32 cellular contexts compared by ENCODE assay signal in the genomic region with DNA sequence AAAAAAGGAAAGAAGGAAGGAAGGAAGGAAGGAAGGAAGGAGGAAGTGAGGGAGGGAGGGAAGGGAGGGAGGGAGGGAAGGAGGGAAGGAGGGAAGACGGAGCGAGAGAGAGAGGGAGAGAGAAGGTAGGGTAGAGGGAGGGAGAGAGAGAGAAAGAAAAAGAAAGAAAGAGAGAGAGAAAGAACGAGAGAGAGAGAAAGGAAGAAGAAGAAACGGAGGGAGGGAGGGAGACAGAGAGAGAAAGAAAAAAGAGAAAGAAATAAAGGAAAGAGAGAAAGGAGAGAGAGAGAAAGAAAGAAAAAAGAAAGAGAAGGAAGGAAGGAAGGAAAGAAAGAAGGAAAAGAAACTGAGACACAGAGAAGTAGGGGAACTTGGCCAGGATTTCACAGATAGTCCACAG. TPM values are rescaled to one million over a fixed set of nuclear protein-coding genes. Genes with fewer than 3 reads are reported as not detected.
"Had no signal": no experiment of that assay in that cellular context is flagged by ENCODE, and none has a peak within 500 bp of the region (broad histone marks: within the 10 kb centered on the region; RNA-seq: fewer than 3 reads in every experiment).

No MANE protein-coding gene starts in this region.

- H3K4me3 Mint-ChIP-seq: dendritic cell treated with granulocyte-macrophage colony-stimulating factor and Interleukin-4, amounts not matched to agents 40 ng/mL and 50 ng/mL, for 4 days; effector memory CD8-positive, alpha-beta T cell; endodermal cell had no signal

- H3K27ac Mint-ChIP-seq: dendritic cell treated with granulocyte-macrophage colony-stimulating factor and Interleukin-4, amounts not matched to agents 40 ng/mL and 50 ng/mL, for 4 days; effector memory CD8-positive, alpha-beta T cell; endodermal cell had no signal

- H3K9me3 ChIP-seq: colonic mucosa, esophagus muscularis mucosa, esophagus squamous epithelium, gastrocnemius medialis, gastroesophageal sphincter, heart left ventricle, heart right ventricle had no signal

- H3K9me3 Mint-ChIP-seq: dendritic cell treated with granulocyte-macrophage colony-stimulating factor and Interleukin-4, amounts not matched to agents 40 ng/mL and 50 ng/mL, for 4 days; effector memory CD8-positive, alpha-beta T cell; endodermal cell had no signal

- H3K27me3 ChIP-seq: colonic mucosa had no signal

- H3K36me3 ChIP-seq: colonic mucosa, esophagus muscularis mucosa, esophagus squamous epithelium, gastrocnemius medialis, gastroesophageal sphincter, heart left ventricle, heart right ventricle had no signal

- ATAC-seq: effector memory CD8-positive, alpha-beta T cell; esophagus mucosa; foreskin keratinocyte; gastrocnemius medialis; gastroesophageal sphincter; heart left ventricle; heart right ventricle had no signal

- H3K4me1 ChIP-seq: colonic mucosa, esophagus squamous epithelium, foreskin keratinocyte, gastrocnemius medialis, gastroesophageal sphincter, heart left ventricle, heart right ventricle had no signal

- FAIRE-seq: colon, endometrium, endothelial cell of umbilical vein, frontal cortex had no signal

- H3K4me1 Mint-ChIP-seq: endodermal cell had no signal

- H3K4me3 ChIP-seq: colonic mucosa, coronary artery, dorsolateral prefrontal cortex, esophagus muscularis mucosa, esophagus squamous epithelium, gastrocnemius medialis, gastroesophageal sphincter, heart left ventricle, heart right ventricle had no signal

- DNase-seq: colonic mucosa; cortex of kidney; dorsolateral prefrontal cortex; effector CD4-positive, alpha-beta T cell; effector CD8-positive, alpha-beta T cell; effector memory CD4-positive, alpha-beta T cell; effector memory CD8-positive, alpha-beta T cell; erythroblast; esophagus squamous epithelium; foreskin keratinocyte; foreskin melanocyte; gastrocnemius medialis; glutamatergic neuron; head of caudate nucleus; heart left ventricle; heart right ventricle had no signal

- H3K27ac ChIP-seq: colonic mucosa, coronary artery, dorsolateral prefrontal cortex, epithelial cell of prostate, esophagus muscularis mucosa, esophagus squamous epithelium, foreskin keratinocyte, gastrocnemius medialis, gastroesophageal sphincter, heart left ventricle, heart right ventricle had no signal

RNA-seq across cellular contexts. Expression of gene SLC6A2, which starts 8.4 kb away (rescaled TPM):
- total RNA-seq: dermis blood vessel endothelial cell, endothelial cell of umbilical vein, epithelial cell of proximal tubule, esophagus mucosa, fibroblast of lung, fibroblast of villous mesenchyme, gastrocnemius medialis, glomerular endothelial cell had no signal
- polyA plus RNA-seq: endothelial cell of umbilical vein, fibroblast of lung, foreskin keratinocyte, heart left ventricle, heart right ventricle had no signal
